In genomic region chr13:110615322-110616102, GRCh38 we compare ENCODE assay signal across 1 cellular context.
TF ChIP-seq lines count a peak whose summit lies in the region.

Gene NAXD, plus strand, starts transcription at chr13:110615545. Its CDS starts 57 bp downstream, at chr13:110615602.

TF ChIP-seq in HepG2, 621 proteins besides CTCF, POLR2A, EP300 and RAD21 (continued from another document and continues in another):
- no peak for TF ChIP-seq RNF219 (CRISPR knock-in tag; IDR thresholded peaks at IDR 0.05)
- TF ChIP-seq BCLAF1 (IDR thresholded peaks at IDR 0.05): no peak
- no peak for TF ChIP-seq ARID3A (IDR thresholded peaks at IDR 0.05; ENCODE audit: low read depth, low read length)
- TF ChIP-seq ZNF274 (CRISPR knock-in tag; IDR thresholded peaks at IDR 0.05): peak; percentile 39; the same call in 1 of the 2 replicates
- TF ChIP-seq ZNF772 (CRISPR knock-in tag; IDR thresholded peaks at IDR 0.05): no peak; the same call in none of the 2 replicates
- no peak for TF ChIP-seq FLYWCH1 (CRISPR knock-in tag; IDR thresholded peaks at IDR 0.05)
- TF ChIP-seq POLR2G (IDR thresholded peaks at IDR 0.05; ENCODE audit: low read depth, low read length): peak; percentile 88
- TF ChIP-seq DNMT3B (CRISPR knock-in tag; conservative IDR thresholded peaks at IDR 0.05): no peak
- no peak for TF ChIP-seq PATZ1 (CRISPR knock-in tag; IDR thresholded peaks at IDR 0.05)
- peak; percentile 82 for TF ChIP-seq HBP1 (CRISPR knock-in tag; IDR thresholded peaks at IDR 0.05; ENCODE audit: low read depth)
- TF ChIP-seq FOXO1 (CRISPR knock-in tag; IDR thresholded peaks at IDR 0.05): no peak
- TF ChIP-seq ZNF883 (CRISPR knock-in tag; IDR thresholded peaks at IDR 0.05; ENCODE audit: not compliant biosample characterization): peak; percentile 58
- TF ChIP-seq RFX1 (IDR thresholded peaks at IDR 0.05): no peak
- no peak for TF ChIP-seq ZNF101 (CRISPR knock-in tag; IDR thresholded peaks at IDR 0.05; ENCODE audit: borderline replicate concordance, low read depth)
- TF ChIP-seq JUND (CRISPR knock-in tag; IDR thresholded peaks at IDR 0.05): no peak
- no peak for TF ChIP-seq GPN1 (CRISPR knock-in tag; IDR thresholded peaks at IDR 0.05; ENCODE audit: borderline replicate concordance)
- no peak for TF ChIP-seq ZNF552 (CRISPR knock-in tag; IDR thresholded peaks at IDR 0.05; ENCODE audit: borderline replicate concordance)
- no peak for TF ChIP-seq ZNF468 (CRISPR knock-in tag; IDR thresholded peaks at IDR 0.05)
- 0 out of 2 replicates have a peak, but pooled peaks have one; percentile 47 for TF ChIP-seq ZBTB42 (CRISPR knock-in tag; IDR thresholded peaks at IDR 0.05)
- no peak for TF ChIP-seq ZFYVE20 (CRISPR knock-in tag; IDR thresholded peaks at IDR 0.05; ENCODE audit: borderline replicate concordance, low read depth)
- TF ChIP-seq NFE2 (CRISPR knock-in tag; IDR thresholded peaks at IDR 0.05): no peak
- TF ChIP-seq SMARCE1 (IDR thresholded peaks at IDR 0.05; ENCODE audit: borderline replicate concordance): no peak
- no peak for TF ChIP-seq ONECUT2 (CRISPR knock-in tag; IDR thresholded peaks at IDR 0.05)
- TF ChIP-seq KIAA2018 (CRISPR knock-in tag; IDR thresholded peaks at IDR 0.05; ENCODE audit: borderline replicate concordance): no peak
- no peak; the same call in 1 of the 2 replicates for TF ChIP-seq MXD4 (CRISPR knock-in tag; IDR thresholded peaks at IDR 0.05)
- TF ChIP-seq ZNF619 (CRISPR knock-in tag; IDR thresholded peaks at IDR 0.05): no peak
- TF ChIP-seq ZNF512B (CRISPR knock-in tag; IDR thresholded peaks at IDR 0.05; ENCODE audit: borderline replicate concordance): no peak
- TF ChIP-seq HNF1B (CRISPR knock-in tag; IDR thresholded peaks at IDR 0.05): peak; percentile 68; the same call in 1 of the 2 replicates
- TF ChIP-seq TFDP1 (CRISPR knock-in tag; IDR thresholded peaks at IDR 0.05; ENCODE audit: borderline replicate concordance): no peak
- TF ChIP-seq PHB2 (IDR thresholded peaks at IDR 0.05; ENCODE audit: partially characterized antibody): no peak
